ENCODE assay signal across 12 cellular contexts in genomic region chr12:32877670-32878459, GRCh38. TPM values are rescaled to one million over a fixed set of nuclear protein-coding genes. Genes with fewer than 3 reads are reported as not detected.
DNase-seq lines count a peak whose midpoint lies in the region; ATAC-seq and TF ChIP-seq lines count a peak whose summit lies in the region.
"Had no signal": no experiment of that assay in that cellular context is flagged by ENCODE, and none has a peak within 500 bp of the region (broad histone marks: within the 10 kb centered on the region; RNA-seq: fewer than 3 reads in every experiment).

No MANE protein-coding gene starts in this region.

- no peaks in the 10 kb centered on the region for H3K27me3 Mint-ChIP-seq in brain
- H3K27me3 Mint-ChIP-seq: activated B cell treated with CpG ODN at 0.5 μM for 24 hours; effector memory CD8-positive, alpha-beta T cell had no signal

- no peak for ATAC-seq in SK-N-SH treated with all-trans-retinoic acid at 6 μM for 48 hours
- ATAC-seq in left lobe of liver: peak; percentile 56
- ATAC-seq in upper lobe of right lung: peak; percentile 68
- no peak for ATAC-seq in HG02763 (IDR thresholded peaks at IDR 0.05; ENCODE audit: unreplicated experiment)
- ATAC-seq in GM21515 (IDR thresholded peaks at IDR 0.05; ENCODE audit: unreplicated experiment): no peak
- ATAC-seq: effector memory CD8-positive, alpha-beta T cell had no signal

- no peaks in the 10 kb centered on the region for H3K9me2 ChIP-seq in SK-N-SH

- H3K36me3 ChIP-seq in SK-N-SH (replicated peaks in 1 of 2; ENCODE audit: control insufficient read depth in 1 of 2, insufficient read depth in 2 of 2, low read length in 1 of 2) (no peaks in the 10 kb centered on the region), upper lobe of right lung (no peaks in the 10 kb centered on the region)

- peak overlapping the region in 3 of 5 experiments; percentile 42 to 79 (median 61) for H3K27ac Mint-ChIP-seq in brain
- H3K27ac Mint-ChIP-seq: activated B cell treated with CpG ODN at 0.5 μM for 24 hours; effector memory CD8-positive, alpha-beta T cell had no signal

- H3K4me2 ChIP-seq in SK-N-SH: no peak overlapping the region

- no peaks in the 10 kb centered on the region for H4K20me1 ChIP-seq in SK-N-SH (ENCODE audit: insufficient read depth)

- H3K4me3 ChIP-seq in SK-N-SH (ENCODE audit: low read depth in 2 of 2, low read length in 1 of 2) (no peak overlapping the region; a peak in 1 of 4 replicates), upper lobe of right lung (no peak overlapping the region)

- no peaks in the 10 kb centered on the region for H3K9me3 ChIP-seq in SK-N-SH
- no peaks in the 10 kb centered on the region for H3K9me3 ChIP-seq in upper lobe of right lung

- H3F3A ChIP-seq in SK-N-SH (replicated peaks; ENCODE audit: insufficient read depth): no peaks in the 10 kb centered on the region

- H3K4me3 Mint-ChIP-seq in brain: no peak overlapping the region
- H3K4me3 Mint-ChIP-seq: activated B cell treated with CpG ODN at 0.5 μM for 24 hours; effector memory CD8-positive, alpha-beta T cell had no signal

- H3K9ac ChIP-seq in SK-N-SH: no peak overlapping the region

- H3K27ac ChIP-seq in SK-N-SH (ENCODE audit: low read depth in 2 of 2, low read length in 1 of 2) (peak overlapping the region in 1 of 2 experiments; percentile 67; a peak in 2 of 4 replicates), upper lobe of right lung (no peak overlapping the region)

- POLR2A ChIA-PET in SK-N-SH (lab: Yijun Ruan, JAX): interaction anchor here (0.6 to 0.7 kb wide), 2 partner anchors 123 to 1569 kb away, joined by 3 read pairs; no protein-coding TSS in a partner anchor

- H3K36me3 Mint-ChIP-seq in brain: no peaks in the 10 kb centered on the region

- H3K9me3 Mint-ChIP-seq in brain: no peaks in the 10 kb centered on the region
- H3K9me3 Mint-ChIP-seq: activated B cell treated with CpG ODN at 0.5 μM for 24 hours; effector memory CD8-positive, alpha-beta T cell had no signal

- H2AFZ ChIP-seq in SK-N-SH (ENCODE audit: low read depth): no peak overlapping the region

- H3K4me1 Mint-ChIP-seq in brain: peaks cover 5% of the 10 kb centered on the region
- H3K4me1 Mint-ChIP-seq: activated B cell treated with CpG ODN at 0.5 μM for 24 hours had no signal

- intact Hi-C loops in upper lobe of right lung (cut with DNase I): no loop called here

- DNase-seq in SK-N-SH (peak; percentile 64), left lobe of liver (ENCODE audit: low spot score) (no peak), upper lobe of right lung (no peak)
- no peak for DNase-seq in stimulated activated naive CD4-positive, alpha-beta T cell (lab: John Stamatoyannopoulos, UW)
- DNase-seq: activated B cell treated with CpG ODN at 0.5 μM for 24 hours; effector memory CD8-positive, alpha-beta T cell; Kasumi-1; stimulated activated CD8-positive, alpha-beta memory T cell treated with anti-CD3 and anti-CD28 coated beads, Interleukin-4, amount 100 ng/mL, for 48 hours had no signal

- H3K4me1 ChIP-seq in SK-N-SH (ENCODE audit: control insufficient read depth in 1 of 2, insufficient read depth in 2 of 2, low read depth in 1 of 2, low read length in 1 of 2) (peaks cover 0 to 20% of the 10 kb centered on the region in 2 experiments; a peak in 2 of 4 replicates), upper lobe of right lung (no peaks in the 10 kb centered on the region)

- 65% methylated on average over 9 of the region's 29 CpGs for WGBS in SK-N-SH (ENCODE audit: low lambda C conversion rate)

- TF ChIP-seq CTCF in SK-N-SH (IDR thresholded peaks at IDR 0.05) (no peak), brain (conservative IDR thresholded peaks at IDR 0.05) (no peak), upper lobe of right lung (IDR thresholded peaks at IDR 0.05) (no peak)

- no peak for TF ChIP-seq EP300 in SK-N-SH (IDR thresholded peaks at IDR 0.05; ENCODE audit: borderline replicate concordance in 1 of 2, low read depth in 1 of 2, low read length in 1 of 2)

- H3K27me3 ChIP-seq in SK-N-SH (ENCODE audit: insufficient read depth) (no peaks in the 10 kb centered on the region), upper lobe of right lung (peaks cover 7% of the 10 kb centered on the region)

- no peak for TF ChIP-seq RAD21 in SK-N-SH (IDR thresholded peaks at IDR 0.05; ENCODE audit: low read length)

- H3K79me2 ChIP-seq in SK-N-SH (ENCODE audit: insufficient read depth): no peaks in the 10 kb centered on the region

- CTCF ChIA-PET in SK-N-SH (lab: Yijun Ruan, JAX): interaction anchor here (1.7 to 2.1 kb wide), 2 partner anchors 8 to 122 kb away, joined by 8 to 11 read pairs; partner anchors contain the start of gene YARS2

TF ChIP-seq in SK-N-SH, 30 proteins besides CTCF, POLR2A, EP300 and RAD21:
- TF ChIP-seq RCOR1 (IDR thresholded peaks at IDR 0.05; ENCODE audit: low read length) (no peak), GATA2 (CRISPR knock-in tag; IDR thresholded peaks at IDR 0.05) (0 out of 2 replicates have a peak, but pooled peaks have one; percentile 24), GABPA (IDR thresholded peaks at IDR 0.05; ENCODE audit: low read depth) (no peak), TAF1 (IDR thresholded peaks at IDR 0.05; ENCODE audit: borderline replicate concordance, low read depth, low read length) (no peak)

TF ChIP-seq in SK-N-SH treated with all-trans-retinoic acid at 6 μM for 48 hours, 23 proteins besides CTCF, POLR2A, EP300 and RAD21:
- no peak for TF ChIP-seq TOX (CRISPR knock-in tag; IDR thresholded peaks at IDR 0.05; ENCODE audit: borderline replicate concordance)
- TF ChIP-seq GLIS3 (CRISPR knock-in tag; IDR thresholded peaks at IDR 0.05): no peak
- TF ChIP-seq RARB (CRISPR knock-in tag; IDR thresholded peaks at IDR 0.05): no peak
- TF ChIP-seq PPARA (CRISPR knock-in tag; IDR thresholded peaks at IDR 0.05; ENCODE audit: borderline replicate concordance): no peak
- no peak for TF ChIP-seq ESRRG (CRISPR knock-in tag; IDR thresholded peaks at IDR 0.05)
- TF ChIP-seq ZNF565 (CRISPR knock-in tag; conservative IDR thresholded peaks at IDR 0.05; ENCODE audit: low read depth): no peak

RNA-seq across cellular contexts. Expression of gene PKP2, which starts 18.7 kb away (rescaled TPM):
- polyA plus RNA-seq in SK-N-SH (2012; rRNA removed): 0.06 and 0.10 TPM in 2 replicates
- polyA plus RNA-seq in SK-N-SH (2012; cell fraction: cytosol; rRNA removed): 0.10 and 0.14 TPM in 2 replicates
- polyA plus RNA-seq in SK-N-SH (2012; cell fraction: nucleus; rRNA removed): 0.08 and 0.12 TPM in 2 replicates
- polyA plus RNA-seq in brain (ENCODE audit: insufficient read depth, low read depth, low replicate concordance): 16.0 TPM
- 21.4 TPM for total RNA-seq in left lobe of liver
- total RNA-seq in upper lobe of right lung: 1.9 TPM
- total RNA-seq: activated B cell treated with CpG ODN at 0.5 μM for 24 hours had no signal

Comparison
In these comparisons a context has a peak if more than half of its experiments do, and no peak if none do; other contexts are left out.
1. ATAC-seq: peak in left lobe of liver (single experiment) and upper lobe of right lung (single experiment); none in SK-N-SH treated with all-trans-retinoic acid at 6 μM for 48 hours (single experiment), HG02763 (single experiment) and GM21515 (single experiment).